In the genomic region with DNA sequence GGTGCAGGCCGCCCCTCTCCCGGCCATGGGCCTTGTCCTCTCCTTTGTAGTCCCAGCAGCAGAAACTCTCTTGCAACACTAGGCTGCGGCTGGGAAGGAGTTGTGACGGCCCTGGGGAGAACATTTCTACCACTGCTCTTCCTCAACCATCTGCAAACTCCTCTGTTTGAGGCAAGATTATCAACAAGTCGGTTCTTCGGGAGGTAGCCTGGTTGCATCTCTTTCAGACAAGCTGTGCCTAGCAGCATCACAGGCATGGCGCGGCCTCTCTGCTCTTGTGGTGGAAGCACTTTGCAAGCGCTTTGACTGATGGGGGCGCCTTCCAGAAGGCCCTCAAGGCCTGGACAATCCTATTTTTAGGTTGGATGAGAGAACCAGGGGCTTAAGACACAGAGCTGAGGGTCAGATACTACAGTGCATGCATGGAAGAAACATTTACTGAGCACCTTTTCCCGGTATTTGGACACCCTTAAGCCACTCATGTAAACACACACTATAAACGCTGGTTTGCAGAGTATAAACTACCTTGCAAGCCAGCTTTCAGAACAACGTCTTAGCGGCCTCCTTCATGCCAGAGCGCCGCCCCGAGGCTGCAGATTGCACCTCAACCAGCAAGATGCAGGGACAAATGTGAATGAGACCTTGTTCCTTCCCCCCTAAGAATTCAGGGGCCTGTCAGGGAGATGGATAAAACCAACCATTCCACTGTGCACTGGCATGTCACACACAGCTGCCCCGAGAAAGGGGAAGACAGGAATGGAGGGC, we compare ENCODE assay signal across 10 cellular contexts. TPM values are rescaled to one million over a fixed set of nuclear protein-coding genes. Genes with fewer than 3 reads are reported as not detected.
A peak's percentile ranks its signal among the peaks of the same experiment; 100 is the strongest.
DNase-seq lines count a peak whose midpoint lies in the region; ATAC-seq and TF ChIP-seq lines count a peak whose summit lies in the region.
"Had no signal": no experiment of that assay in that cellular context is flagged by ENCODE, and none has a peak within 500 bp of the region (broad histone marks: within the 10 kb centered on the region; RNA-seq: fewer than 3 reads in every experiment).

No MANE protein-coding gene starts in this region.

- H3K27me3 ChIP-seq in GM23338 (ENCODE audit: insufficient read depth) (peaks cover 33% of the 10 kb centered on the region), adipocyte (replicated peaks; ENCODE audit: control insufficient read depth, insufficient read depth, low read length) (peaks cover 66% of the 10 kb centered on the region)

- H2AFZ ChIP-seq in GM23338: peak overlapping the region; percentile 96

- no peaks in the 10 kb centered on the region for H3K9me3 ChIP-seq in adipocyte (ENCODE audit: control insufficient read depth, low read length)

- H3K36me3 ChIP-seq in GM23338 (ENCODE audit: insufficient read depth): no peaks in the 10 kb centered on the region
- H3K36me3 ChIP-seq in adipocyte (ENCODE audit: control insufficient read depth, insufficient read depth, low read length, severe bottlenecking): no peaks in the 10 kb centered on the region

- H3K4me1 Mint-ChIP-seq in GM23338 (peaks cover 14% of the 10 kb centered on the region), immature natural killer cell (no peaks in the 10 kb centered on the region)
- peaks cover 7% of the 10 kb centered on the region in 2 donors for H3K4me1 Mint-ChIP-seq in stimulated activated naive B cell treated with anti-CD40 and anti-IgM and Interleukin-4, amounts not matched to agents 10 μg/mL and 1 μg/mL and 100 μg/mL, for 72 hours

- H3K4me3 ChIP-seq in GM23338: peak overlapping the region; percentile 86
- peak overlapping the region; percentile 62 for H3K4me3 ChIP-seq in adipocyte (ENCODE audit: low read length)
- H3K4me3 ChIP-seq in iPS-11a (ENCODE audit: low read depth, low read length): peak overlapping the region; percentile 74

- H3K4me3 Mint-ChIP-seq in GM23338 (peak overlapping the region; percentile 76), immature natural killer cell (no peak overlapping the region)
- peak overlapping the region in 1 of 2 donors; percentile 33 for H3K4me3 Mint-ChIP-seq in stimulated activated naive B cell treated with anti-CD40 and anti-IgM and Interleukin-4, amounts not matched to agents 10 μg/mL and 1 μg/mL and 100 μg/mL, for 72 hours

- DNase-seq in GM23338 (ENCODE audit: low spot score): peak; percentile 42
- no peak for DNase-seq in adipocyte (ENCODE audit: low read depth)
- no peak for DNase-seq in stimulated activated naive B cell treated with anti-CD40 and anti-IgM and Interleukin-4, amounts not matched to agents 10 μg/mL and 1 μg/mL and 100 μg/mL, for 72 hours
- no peak for DNase-seq in stimulated activated CD4-positive, alpha-beta T cell treated with anti-CD3 and anti-CD28 coated beads, Interleukin-4, amount 100 ng/mL, for 24 hours
- DNase-seq in immature natural killer cell: no peak
- DNase-seq in nucleus accumbens (lab: John Stamatoyannopoulos, UW): no peak
- DNase-seq: GF-D8, NCI-H187 treated with DMSO at 0.1 percent for 48 hours had no signal

- H3K27ac Mint-ChIP-seq in GM23338: peak overlapping the region; percentile 52; the same call in 1 of the 2 replicates
- peak overlapping the region; percentile 44 for H3K27ac Mint-ChIP-seq in stimulated activated naive B cell treated with anti-CD40 and anti-IgM and Interleukin-4, amounts not matched to agents 10 μg/mL and 1 μg/mL and 100 μg/mL, for 72 hours
- no peak overlapping the region for H3K27ac Mint-ChIP-seq in immature natural killer cell

- peak in 1 of 2 experiments; percentile 56; a peak in 2 of 4 replicates for TF ChIP-seq CTCF in GM23338 (conservative IDR thresholded peaks at IDR 0.05; ENCODE audit: low read depth in 2 of 2)

- H3K36me3 Mint-ChIP-seq in GM23338 (ENCODE audit: low read depth) (no peaks in the 10 kb centered on the region), immature natural killer cell (no peaks in the 10 kb centered on the region)
- H3K36me3 Mint-ChIP-seq in stimulated activated naive B cell treated with anti-CD40 and anti-IgM and Interleukin-4, amounts not matched to agents 10 μg/mL and 1 μg/mL and 100 μg/mL, for 72 hours: no peaks in the 10 kb centered on the region

- H3K27me3 Mint-ChIP-seq in GM23338 (ENCODE audit: insufficient read depth, low read depth, poor library complexity) (peaks cover 40% of the 10 kb centered on the region), immature natural killer cell (ENCODE audit: low read depth in 3 of 3) (peaks cover 10 to 24% (median 11%) of the 10 kb centered on the region in 3 donors)
- peaks cover 68 to 80% of the 10 kb centered on the region in 2 donors for H3K27me3 Mint-ChIP-seq in stimulated activated naive B cell treated with anti-CD40 and anti-IgM and Interleukin-4, amounts not matched to agents 10 μg/mL and 1 μg/mL and 100 μg/mL, for 72 hours

- ATAC-seq in GM23338 (peak; percentile 25), GM19328 (IDR thresholded peaks at IDR 0.05; ENCODE audit: unreplicated experiment) (no peak)
- ATAC-seq in stimulated activated naive B cell treated with anti-CD40 and anti-IgM and Interleukin-4, amounts not matched to agents 10 μg/mL and 1 μg/mL and 100 μg/mL, for 72 hours (replicated peaks): no peak

- H3K9me3 Mint-ChIP-seq in GM23338 (peaks cover 3% of the 10 kb centered on the region; the same call in 1 of the 3 replicates), immature natural killer cell (no peaks in the 10 kb centered on the region)
- H3K9me3 Mint-ChIP-seq in stimulated activated naive B cell treated with anti-CD40 and anti-IgM and Interleukin-4, amounts not matched to agents 10 μg/mL and 1 μg/mL and 100 μg/mL, for 72 hours: peaks cover 0 to 4% of the 10 kb centered on the region in 2 donors

- H3K4me1 ChIP-seq in GM23338 (ENCODE audit: insufficient read depth): peaks cover 9% of the 10 kb centered on the region
- H3K4me1 ChIP-seq in adipocyte (ENCODE audit: control insufficient read depth, insufficient read depth, low read length): no peaks in the 10 kb centered on the region

- no peaks in the 10 kb centered on the region for H3K79me2 ChIP-seq in GM23338 (replicated peaks; ENCODE audit: insufficient read depth)

- peak overlapping the region; percentile 95 for H3K4me2 ChIP-seq in GM23338

- H3K9me2 ChIP-seq in GM23338 (ENCODE audit: insufficient read depth): peaks cover 5% of the 10 kb centered on the region; the same call in 1 of the 2 replicates

- H3F3A ChIP-seq in GM23338 (replicated peaks; ENCODE audit: low read depth): peaks cover 7% of the 10 kb centered on the region; the same call in 1 of the 2 replicates

- no peak overlapping the region for H3K9ac ChIP-seq in adipocyte (ENCODE audit: low read length)

- 0 out of 2 replicates have a peak overlapping the region, but pooled peaks have one; percentile 59 for H3K27ac ChIP-seq in GM23338 (ENCODE audit: low read depth)

- H4K20me1 ChIP-seq in GM23338 (replicated peaks; ENCODE audit: insufficient read depth): no peaks in the 10 kb centered on the region; the same call in 1 of the 2 replicates

TF ChIP-seq in GM23338, 12 proteins besides CTCF, POLR2A, EP300 and RAD21:
- TF ChIP-seq EZH2 (IDR thresholded peaks at IDR 0.05; ENCODE audit: low read depth, unreplicated experiment) (no peak), NANOG (IDR thresholded peaks at IDR 0.05; ENCODE audit: borderline replicate concordance) (no peak), JUNB (IDR thresholded peaks at IDR 0.05; ENCODE audit: unreplicated experiment) (no peak), ZNF114 (CRISPR knock-in tag; IDR thresholded peaks at IDR 0.05) (no peak), POLR2AphosphoS5 (IDR thresholded peaks at IDR 0.05; ENCODE audit: low read depth) (no peak; the same call in 1 of the 2 replicates), CREB1 (CRISPR knock-in tag; IDR thresholded peaks at IDR 0.05; ENCODE audit: low read depth) (no peak), ZNF331 (CRISPR knock-in tag; IDR thresholded peaks at IDR 0.05; ENCODE audit: low read depth) (no peak), EZH2phosphoT487 (IDR thresholded peaks at IDR 0.05; ENCODE audit: unreplicated experiment) (no peak), STAT1 (IDR thresholded peaks at IDR 0.05; ENCODE audit: unreplicated experiment) (no peak)
- TF ChIP-seq, protein P1, sequence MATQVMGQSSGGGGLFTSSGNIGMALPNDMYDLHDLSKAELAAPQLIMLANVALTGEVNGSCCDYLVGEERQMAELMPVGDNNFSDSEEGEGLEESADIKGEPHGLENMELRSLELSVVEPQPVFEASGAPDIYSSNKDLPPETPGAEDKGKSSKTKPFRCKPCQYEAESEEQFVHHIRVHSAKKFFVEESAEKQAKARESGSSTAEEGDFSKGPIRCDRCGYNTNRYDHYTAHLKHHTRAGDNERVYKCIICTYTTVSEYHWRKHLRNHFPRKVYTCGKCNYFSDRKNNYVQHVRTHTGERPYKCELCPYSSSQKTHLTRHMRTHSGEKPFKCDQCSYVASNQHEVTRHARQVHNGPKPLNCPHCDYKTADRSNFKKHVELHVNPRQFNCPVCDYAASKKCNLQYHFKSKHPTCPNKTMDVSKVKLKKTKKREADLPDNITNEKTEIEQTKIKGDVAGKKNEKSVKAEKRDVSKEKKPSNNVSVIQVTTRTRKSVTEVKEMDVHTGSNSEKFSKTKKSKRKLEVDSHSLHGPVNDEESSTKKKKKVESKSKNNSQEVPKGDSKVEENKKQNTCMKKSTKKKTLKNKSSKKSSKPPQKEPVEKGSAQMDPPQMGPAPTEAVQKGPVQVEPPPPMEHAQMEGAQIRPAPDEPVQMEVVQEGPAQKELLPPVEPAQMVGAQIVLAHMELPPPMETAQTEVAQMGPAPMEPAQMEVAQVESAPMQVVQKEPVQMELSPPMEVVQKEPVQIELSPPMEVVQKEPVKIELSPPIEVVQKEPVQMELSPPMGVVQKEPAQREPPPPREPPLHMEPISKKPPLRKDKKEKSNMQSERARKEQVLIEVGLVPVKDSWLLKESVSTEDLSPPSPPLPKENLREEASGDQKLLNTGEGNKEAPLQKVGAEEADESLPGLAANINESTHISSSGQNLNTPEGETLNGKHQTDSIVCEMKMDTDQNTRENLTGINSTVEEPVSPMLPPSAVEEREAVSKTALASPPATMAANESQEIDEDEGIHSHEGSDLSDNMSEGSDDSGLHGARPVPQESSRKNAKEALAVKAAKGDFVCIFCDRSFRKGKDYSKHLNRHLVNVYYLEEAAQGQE (IDR thresholded peaks at IDR 0.05; ENCODE audit: unreplicated experiment): no peak

RNA-seq across cellular contexts. Expression of a gene that starts 1.3 kb away (rescaled TPM):
- 3.3 and 3.5 TPM in 2 replicates for total RNA-seq in GM23338 (2014; rRNA removed; shearing (Covaris generic))
- 1.2 and 2.1 TPM in 2 replicates for polyA plus RNA-seq in GM23338 (2016; fragmentation: Nextera tagmentation; extraction: Ambion mirVana)
- not detected for polyA plus RNA-seq in immature natural killer cell

Comparison
In these comparisons a context has a peak if more than half of its experiments do, and no peak if none do; other contexts are left out.
1. H3K27ac Mint-ChIP-seq: peak in GM23338 (single experiment) and stimulated activated naive B cell treated with anti-CD40 and anti-IgM and Interleukin-4, amounts not matched to agents 10 μg/mL and 1 μg/mL and 100 μg/mL, for 72 hours (single experiment); none in immature natural killer cell (0 of 6).
2. Peak in every context shown above with its lines, with median percentiles within 50 percentile points of each other: H3K4me3 ChIP-seq.